ENCODE assay signal across 13 cellular contexts in genomic region chr21:43903451-43904091, GRCh38. TPM values are rescaled to one million over a fixed set of nuclear protein-coding genes. Genes with fewer than 3 reads are reported as not detected.
DNase-seq lines count a peak whose midpoint lies in the region; ATAC-seq and TF ChIP-seq lines count a peak whose summit lies in the region.
"Had no signal": no experiment of that assay in that cellular context is flagged by ENCODE, and none has a peak within 500 bp of the region (broad histone marks: within the 10 kb centered on the region; RNA-seq: fewer than 3 reads in every experiment).

No MANE protein-coding gene starts in this region.

- no peak for TF ChIP-seq POLR2A in gastroesophageal sphincter (IDR thresholded peaks at IDR 0.05)

- H3K4me1 ChIP-seq in gastroesophageal sphincter (peaks cover 0 to 34% (median 7%) of the 10 kb centered on the region in 3 donors), aorta (ENCODE audit: control insufficient read depth in 1 of 2, insufficient read depth in 2 of 2, low read length in 2 of 2) (no peaks in the 10 kb centered on the region)

- ATAC-seq in gastroesophageal sphincter (peak; percentile 33), aorta (ENCODE audit: low FRiP score) (no peak)
- ATAC-seq: activated CD4-positive, alpha-beta T cell treated with anti-CD3 and anti-CD28 coated beads for 36 hours; PC-3 had no signal

- H3K9me3 ChIP-seq in gastroesophageal sphincter (no peaks in the 10 kb centered on the region), aorta (ENCODE audit: control insufficient read depth, low read length) (peaks cover 1% of the 10 kb centered on the region)

- H3K36me3 ChIP-seq in gastroesophageal sphincter (peaks cover 0 to 42% of the 10 kb centered on the region in 2 donors), aorta (ENCODE audit: control insufficient read depth in 1 of 2, insufficient read depth in 2 of 2, low read length in 1 of 2) (no peaks in the 10 kb centered on the region)

- TF ChIP-seq CTCF in gastroesophageal sphincter (IDR thresholded peaks at IDR 0.05) = no peak

- H3K27ac ChIP-seq in gastroesophageal sphincter = no peak overlapping the region
- no peak overlapping the region for H3K27ac ChIP-seq in aorta (ENCODE audit: low read depth in 1 of 2, low read length in 2 of 2)

- 72 to 78% methylated on average over 7 to 14 of the region's 26 CpGs for WGBS in gastroesophageal sphincter (ENCODE audit: low coverage in 1 of 2), 2 donors
- 87 to 88% methylated on average over 26 of the region's 26 CpGs for WGBS in aorta, 2 donors

- DNase-seq in NCI-H1417 (lab: John Stamatoyannopoulos, UW) (peak in 2 of 3 experiments; percentile 32 to 67), NCI-H1417 treated with DMSO at 0.1 percent for 48 hours (lab: John Stamatoyannopoulos, UW) (no peak), myocyte (ENCODE audit: low read depth) (peak; percentile 53), aorta (peak; percentile 19 to 66), NCI-H2171 treated with DMSO at 0.1 percent for 48 hours (lab: John Stamatoyannopoulos, UW) (no peak), HEK293T (ENCODE audit: extremely low spot score) (no peak), NCI-H2227 (lab: John Stamatoyannopoulos, UW; ENCODE audit: unreplicated experiment) (no peak)
- DNase-seq: activated CD4-positive, alpha-beta T cell treated with anti-CD3 and anti-CD28 coated beads for 36 hours; activated T-cell treated with anti-CD3 and anti-CD28 coated beads, Interleukin-2, amount 50 U/mL, for 24 hours; CD8-positive, alpha-beta memory T cell; MV-4-11; PC-3 had no signal

- CTCF ChIA-PET in HEK293T (lab: Yijun Ruan, JAX) = no interaction called here

- no peak overlapping the region for H3K4me3 ChIP-seq in gastroesophageal sphincter
- H3K4me3 ChIP-seq in aorta (ENCODE audit: low read length in 2 of 2) = no peak overlapping the region

- no peak for TF ChIP-seq EP300 in gastroesophageal sphincter (IDR thresholded peaks at IDR 0.05)

- intact Hi-C loops in aorta (cut with DNase I) = no loop called here

- POLR2A ChIA-PET in HEK293T (lab: Yijun Ruan, JAX) = interaction anchor here (0.7 kb wide), 1 partner anchor 107 kb away, joined by 3 read pairs; no protein-coding TSS in a partner anchor

- H3K27me3 ChIP-seq in gastroesophageal sphincter (no peaks in the 10 kb centered on the region), aorta (ENCODE audit: control insufficient read depth in 1 of 2, insufficient read depth in 2 of 2, low read length in 1 of 2) (no peaks in the 10 kb centered on the region)

TF ChIP-seq in HEK293T, 16 proteins besides CTCF, POLR2A, EP300 and RAD21:
- TF ChIP-seq ZNF384 (IDR thresholded peaks at IDR 0.05) (no peak), ARNT (IDR thresholded peaks at IDR 0.05) (no peak), SUZ12 (IDR thresholded peaks at IDR 0.05) (no peak), CTBP1 (IDR thresholded peaks at IDR 0.05; ENCODE audit: borderline replicate concordance) (no peak), FOXK2 (IDR thresholded peaks at IDR 0.05) (no peak), NFRKB (IDR thresholded peaks at IDR 0.05) (no peak), ELF4 (IDR thresholded peaks at IDR 0.05) (no peak), SP1 (IDR thresholded peaks at IDR 0.05) (no peak), LEF1 (IDR thresholded peaks at IDR 0.05; ENCODE audit: borderline replicate concordance) (no peak), TARDBP (IDR thresholded peaks at IDR 0.05) (no peak), BHLHE40 (IDR thresholded peaks at IDR 0.05; ENCODE audit: borderline replicate concordance) (no peak), FOXA1 (IDR thresholded peaks at IDR 0.05) (no peak)

RNA-seq across cellular contexts. Expression of gene AGPAT3, which starts 38.5 kb away (rescaled TPM):
- 10 to 100 TPM; 27.1 to 46.9 (median 32.2) TPM for total RNA-seq in gastroesophageal sphincter
- total RNA-seq in myocyte = 25.8 and 31.0 TPM in 2 replicates
- 30.7 TPM for polyA plus RNA-seq in myocyte (2012)
- total RNA-seq in aorta = 10 to 100 TPM; 36.0 to 45.5 TPM
- polyA plus RNA-seq in aorta = 10 to 100 TPM in 1 of 2 donors, 1 to 10 TPM in 1; 8.3 to 11.4 TPM

Comparison
In these comparisons a context has a peak if more than half of its experiments do, and no peak if none do; other contexts are left out.
1. DNase-seq: peak in NCI-H1417 (2 of 3), myocyte (single experiment) and aorta (2 of 2); none in NCI-H1417 treated with DMSO at 0.1 percent for 48 hours (single experiment), NCI-H2171 treated with DMSO at 0.1 percent for 48 hours (single experiment), HEK293T (single experiment) and NCI-H2227 (single experiment).